In genomic region chr1:175192630-175193338, GRCh38 we compare ENCODE assay signal across 8 cellular contexts. TPM values are rescaled to one million over a fixed set of nuclear protein-coding genes. Genes with fewer than 3 reads are reported as not detected.
A peak's percentile ranks its signal among the peaks of the same experiment; 100 is the strongest.
DNase-seq lines count a peak whose midpoint lies in the region; ATAC-seq, FAIRE-seq and TF ChIP-seq lines count a peak whose summit lies in the region.

TSS of gene KIAA0040 (minus strand) at chr1:175192776. CDS start at chr1:175161013, 31,763 bp downstream.

- TF ChIP-seq RAD21 in A549 (conservative IDR thresholded peaks at IDR 0.05 in 1 of 2, IDR thresholded peaks at IDR 0.05 in 1 of 2): no peak

- H3K4me1 Mint-ChIP-seq in stimulated activated naive B cell treated with anti-CD40 and anti-IgM and Interleukin-4, amounts not matched to agents 10 μg/mL and 1 μg/mL and 100 μg/mL, for 72 hours: peaks cover 69 to 85% of the 10 kb centered on the region in 2 donors

- POLR2A ChIA-PET in A549 (lab: Yijun Ruan, JAX): no interaction called here
- POLR2A ChIA-PET in activated CD8-positive, alpha-beta memory T cell treated with anti-CD3 and anti-CD28 coated beads for 36 hours (lab: Charles Lee): interaction anchor here (1.0 kb wide), 1 partner anchor 32 kb away, joined by 3 read pairs; no protein-coding TSS in a partner anchor

- H3K36me3 Mint-ChIP-seq in stimulated activated naive B cell treated with anti-CD40 and anti-IgM and Interleukin-4, amounts not matched to agents 10 μg/mL and 1 μg/mL and 100 μg/mL, for 72 hours: peaks cover 27 to 32% of the 10 kb centered on the region in 2 donors

- ATAC-seq in A549 (peak; percentile 88 to 92), GM18517 (IDR thresholded peaks at IDR 0.05; ENCODE audit: unreplicated experiment) (peak; percentile 34), HG03039 (IDR thresholded peaks at IDR 0.05; ENCODE audit: unreplicated experiment) (peak; percentile 47)
- ATAC-seq in stimulated activated naive B cell treated with anti-CD40 and anti-IgM and Interleukin-4, amounts not matched to agents 10 μg/mL and 1 μg/mL and 100 μg/mL, for 72 hours (replicated peaks): peak; percentile 55 to 58

- H3K27ac ChIP-seq in A549: peak within 1 kb of the TSS; percentile 68 to 83

- no peak; the same call in 2 of the 3 replicates for TF ChIP-seq CTCF in A549 (IDR thresholded peaks at IDR 0.05)
- no peak for TF ChIP-seq CTCF in epithelial cell of esophagus (IDR thresholded peaks at IDR 0.05; ENCODE audit: insufficient read depth, low read depth, low read length, missing control alignments)

- TF ChIP-seq POLR2A in A549 (IDR thresholded peaks at IDR 0.05; ENCODE audit: low read length): no peak

- no peak for FAIRE-seq in A549 (lab: Jason Lieb, UNC)

- WGBS in A549 (ENCODE audit: missing lambda C conversion rate): 6% methylated on average over 20 of the region's 54 CpGs

- H3K4me2 ChIP-seq in A549: peak within 1 kb of the TSS; percentile 98

- DNase-seq in A549 (ENCODE audit: low read depth in 1 of 2, low spot score in 1 of 2) (peak; percentile 62 to 63), NCI-H82 treated with DMSO at 0.1 percent for 48 hours (lab: John Stamatoyannopoulos, UW; ENCODE audit: unreplicated experiment) (peak; percentile 63), epithelial cell of esophagus (ENCODE audit: low read depth) (peak; percentile 76), myocyte (ENCODE audit: low read depth) (peak; percentile 22)
- DNase-seq in stimulated activated naive B cell treated with anti-CD40 and anti-IgM and Interleukin-4, amounts not matched to agents 10 μg/mL and 1 μg/mL and 100 μg/mL, for 72 hours: peak; percentile 53

- H3K27ac Mint-ChIP-seq in stimulated activated naive B cell treated with anti-CD40 and anti-IgM and Interleukin-4, amounts not matched to agents 10 μg/mL and 1 μg/mL and 100 μg/mL, for 72 hours: peak within 1 kb of the TSS; percentile 90

- H3K4me3 ChIP-seq in A549: peak within 1 kb of the TSS; percentile 77
- peak within 1 kb of the TSS; percentile 63 for H3K4me3 ChIP-seq in epithelial cell of esophagus (ENCODE audit: low read length)

- H3K9me3 Mint-ChIP-seq in stimulated activated naive B cell treated with anti-CD40 and anti-IgM and Interleukin-4, amounts not matched to agents 10 μg/mL and 1 μg/mL and 100 μg/mL, for 72 hours: no peaks in the 10 kb centered on the region

- no peak for TF ChIP-seq EP300 in A549 (IDR thresholded peaks at IDR 0.05)

- CTCF ChIA-PET in A549 (lab: Yijun Ruan, JAX): interaction anchor here (0.6 to 1.8 kb wide), 3 partner anchors 41 to 949 kb away, joined by 3 to 9 read pairs (median 7); no protein-coding TSS in a partner anchor
- CTCF ChIA-PET in activated CD8-positive, alpha-beta memory T cell treated with anti-CD3 and anti-CD28 coated beads for 36 hours (lab: Charles Lee): interaction anchor here (2.1 to 2.8 kb wide), 2 partner anchors 11 to 41 kb away, joined by 10 to 13 read pairs; no protein-coding TSS in a partner anchor

- H3K9me3 ChIP-seq in A549: no peaks in the 10 kb centered on the region

- 0 out of 3 replicates have a peak, but pooled peaks cover 4% of the 10 kb centered on the region for H3K4me1 ChIP-seq in A549

- H3K27me3 Mint-ChIP-seq in stimulated activated naive B cell treated with anti-CD40 and anti-IgM and Interleukin-4, amounts not matched to agents 10 μg/mL and 1 μg/mL and 100 μg/mL, for 72 hours: no peaks in the 10 kb centered on the region

- peak within 1 kb of the TSS; percentile 96 to 99 for H3K4me3 Mint-ChIP-seq in stimulated activated naive B cell treated with anti-CD40 and anti-IgM and Interleukin-4, amounts not matched to agents 10 μg/mL and 1 μg/mL and 100 μg/mL, for 72 hours

TF ChIP-seq in A549, 52 proteins besides CTCF, POLR2A, EP300 and RAD21:
- TF ChIP-seq PHF8 (IDR thresholded peaks at IDR 0.05; ENCODE audit: borderline replicate concordance, low read depth) (no peak), JUNB (IDR thresholded peaks at IDR 0.05) (no peak)

RNA-seq across cellular contexts. Expression of gene KIAA0040, which starts in this region (rescaled TPM):
- polyA plus RNA-seq in A549 (2011; rRNA removed) (1.1 and 1.4 TPM in 2 replicates), A549 (2017; fragmentation: RNase III; extraction: RNeasy Plus Mini Kit Qiagen cat#74134 plus additional on column Dnase treatment) (0.20 to 0.24 TPM (median 0.21 TPM) in 3 replicates)
- 0.24 and 0.51 TPM in 2 replicates for polyA plus RNA-seq in A549 (2012; cell fraction: cytosol; rRNA removed)
- polyA plus RNA-seq in A549 (2012; cell fraction: nucleus; rRNA removed): 0.17 and 0.27 TPM in 2 replicates
- polyA minus RNA-seq in A549 (2011; rRNA and poly(A)+ RNA removed): 0.73 and 1.1 TPM in 2 replicates
- total RNA-seq in activated CD8-positive, alpha-beta memory T cell treated with anti-CD3 and anti-CD28 coated beads for 36 hours: 10 to 100 TPM; 29.2 to 31.8 TPM
- not detected in 2 replicates for total RNA-seq in myocyte
- polyA plus RNA-seq in myocyte (2012): 0.50 TPM

Comparison
In these comparisons a context has a peak if more than half of its experiments do, and no peak if none do; other contexts are left out.
1. Peak in every context shown above with its lines: DNase-seq, ATAC-seq, H3K4me3 ChIP-seq and H3K27ac ChIP-seq.
2. RNA of gene KIAA0040 (total RNA-seq): 29.2 to 31.8 TPM in activated CD8-positive, alpha-beta memory T cell treated with anti-CD3 and anti-CD28 coated beads for 36 hours; not detected in myocyte; every median in the first group is over 10 times any median in the second.
3. Peak in DNase-seq in myocyte; RNA of the gene not detected or under 1 TPM.
4. ATAC-seq: peak in every context shown above with its lines; median percentile 90 in A549; 56 in stimulated activated naive B cell treated with anti-CD40 and anti-IgM and Interleukin-4, amounts not matched to agents 10 μg/mL and 1 μg/mL and 100 μg/mL, for 72 hours; 47 in HG03039; 34 in GM18517.
5. DNase-seq: peak in every context shown above with its lines; median percentile 76 in epithelial cell of esophagus; 63 in NCI-H82 treated with DMSO at 0.1 percent for 48 hours; 62 in A549; 53 in stimulated activated naive B cell treated with anti-CD40 and anti-IgM and Interleukin-4, amounts not matched to agents 10 μg/mL and 1 μg/mL and 100 μg/mL, for 72 hours; 22 in myocyte.